In genomic region chr9:114738581-114739316, GRCh38 we compare ENCODE assay signal across 7 cellular contexts. TPM values are rescaled to one million over a fixed set of nuclear protein-coding genes. Genes with fewer than 3 reads are reported as not detected.
DNase-seq lines count a peak whose midpoint lies in the region; FAIRE-seq and TF ChIP-seq lines count a peak whose summit lies in the region.

No MANE protein-coding gene starts in this region.

- H3K27ac ChIP-seq in OCI-LY7 (ENCODE audit: low read depth, low read length, poor library complexity, severe bottlenecking): no peak overlapping the region

- DNase-seq in GM12891 (ENCODE audit: insufficient read length, low spot score): peak; percentile 35
- peak; percentile 82 for DNase-seq in HT-29 (ENCODE audit: low spot score)
- DNase-seq in OCI-LY7 (ENCODE audit: low spot score): peak; percentile 78
- DNase-seq in activated CD8-positive, alpha-beta memory T cell treated with anti-CD3 and anti-CD28 coated beads, Interleukin-2, amount 50 U/mL, for 48 hours: peak; percentile 76
- DNase-seq in epidermal melanocyte (ENCODE audit: insufficient read length, low spot score): peak; percentile 79
- peak; percentile 79 for DNase-seq in myocyte (ENCODE audit: low read depth)
- peak; percentile 53 for DNase-seq in stimulated activated naive CD4-positive, alpha-beta T cell treated with Interleukin-2 at 50 U/mL for 16 hours (lab: John Stamatoyannopoulos, UW)

- no TSS peak for BruUV-seq in OCI-LY7 (replicated peaks; lab: Mats Ljungman, UMichigan)

- no peaks in the 10 kb centered on the region for H3K9me2 ChIP-seq in OCI-LY7 (ENCODE audit: insufficient read depth, low read length)

- no peaks in the 10 kb centered on the region for H3K9me3 ChIP-seq in OCI-LY7 (ENCODE audit: low read length)

- H4K20me1 ChIP-seq in OCI-LY7 (ENCODE audit: insufficient read depth, low read length): no peaks in the 10 kb centered on the region

- H2AFZ ChIP-seq in OCI-LY7 (ENCODE audit: low read length): peak overlapping the region; percentile 2; the same call in 1 of the 2 replicates

- POLR2A ChIA-PET in OCI-LY7 (lab: Charles Lee): interaction anchor here (0.6 to 1.0 kb wide), 6 partner anchors 58 to 340 kb away, joined by 3 to 6 read pairs (median 3); no protein-coding TSS in a partner anchor

- no peak overlapping the region for H3K4me2 ChIP-seq in OCI-LY7 (ENCODE audit: low read length)

- no peaks in the 10 kb centered on the region for H3K36me3 ChIP-seq in OCI-LY7 (ENCODE audit: insufficient read depth, low read length)

- TF ChIP-seq POLR2A in GM12891 (IDR thresholded peaks at IDR 0.05; ENCODE audit: low read depth, low read length): no peak

- no peaks in the 10 kb centered on the region for H3K79me2 ChIP-seq in OCI-LY7 (ENCODE audit: insufficient read depth, low read depth, low read length)

- H3K4me1 ChIP-seq in OCI-LY7 (ENCODE audit: insufficient read depth, low read length, poor library complexity, severe bottlenecking): no peaks in the 10 kb centered on the region

- no peak overlapping the region for H3K4me3 ChIP-seq in OCI-LY7 (ENCODE audit: low read depth, low read length, poor library complexity, severe bottlenecking)

- intact Hi-C loops in OCI-LY7 (cut with micrococcal nuclease; ENCODE audit: unreplicated experiment): loop anchor here (1.0 to 5.0 kb wide), 5 partner anchors 57 to 784 kb away; no protein-coding TSS in a partner anchor

- CTCF ChIA-PET in OCI-LY7 (lab: Charles Lee; ENCODE audit: unreplicated experiment): interaction anchor here (0.5 to 1.0 kb wide), 2 partner anchors 142 to 276 kb away, joined by 3 read pairs; no protein-coding TSS in a partner anchor

- peak; percentile 98 for TF ChIP-seq CTCF in OCI-LY7 (conservative IDR thresholded peaks at IDR 0.05; ENCODE audit: low read length)

- peak; percentile 95 for FAIRE-seq in GM12891 (lab: Jason Lieb, UNC)

TF ChIP-seq in GM12891, 5 proteins besides CTCF, POLR2A, EP300 and RAD21:
- TF ChIP-seq TAF1 (IDR thresholded peaks at IDR 0.05; ENCODE audit: low read depth, low read length) (no peak), PAX5 (IDR thresholded peaks at IDR 0.05; ENCODE audit: insufficient read depth, low read length, severe bottlenecking) (no peak), POU2F2 (IDR thresholded peaks at IDR 0.05; ENCODE audit: low read depth, low read length) (no peak), SPI1 (IDR thresholded peaks at IDR 0.05; ENCODE audit: low read depth, low read length) (peak; percentile 47; the same call in 1 of the 2 replicates), POLR2AphosphoS5 (IDR thresholded peaks at IDR 0.05; ENCODE audit: low read depth, low read length) (no peak)

RNA-seq across cellular contexts. Expression of gene TEX48, which starts 56.8 kb away (rescaled TPM):
- polyA plus RNA-seq in GM12891 (2012; ENCODE audit: low read depth, missing spikeins): not detected
- total RNA-seq in HT-29 (2014; rRNA removed; shearing (Covaris generic)): not detected in 2 replicates
- total RNA-seq in OCI-LY7 (2014; rRNA removed; shearing (Covaris generic)): not detected in 2 replicates
- not detected in 2 replicates for total RNA-seq in OCI-LY7 (2022)
- total RNA-seq in myocyte: not detected in 2 replicates
- not detected for polyA plus RNA-seq in myocyte (2012)
